ENCODE assay signal across 23 cellular contexts in genomic region chr2:126707941-126708340, GRCh38.
"Had no signal": no experiment of that assay in that cellular context is flagged by ENCODE, and none has a peak within 500 bp of the region (broad histone marks: within the 10 kb centered on the region; RNA-seq: fewer than 3 reads in every experiment).

No MANE protein-coding gene starts in this region.

- H3K27me3 Mint-ChIP-seq: stimulated activated memory B cell treated with anti-CD40 and anti-IgM and Interleukin-4, amounts not matched to agents 10 μg/mL and 1 μg/mL and 100 μg/mL, for 72 hours; stimulated activated naive CD8-positive, alpha-beta T cell treated with anti-CD3 and anti-CD28 coated beads, Interleukin-15, Interleukin-2, amounts not matched to agents 100 ng/mL and 50 ng/mL, for 24 hours had no signal

- H3K27ac Mint-ChIP-seq: memory B cell; natural killer cell treated with Interleukin-12 subunit alpha and Interleukin-12 subunit beta and Interleukin-15 and Interleukin-18, amount 100 ng/mL, for 72 hours; stimulated activated memory B cell treated with anti-CD40 and anti-IgM and Interleukin-4, amounts not matched to agents 10 μg/mL and 1 μg/mL and 100 μg/mL, for 72 hours; stimulated activated naive CD8-positive, alpha-beta T cell treated with anti-CD3 and anti-CD28 coated beads, Interleukin-15, Interleukin-2, amounts not matched to agents 100 ng/mL and 50 ng/mL, for 24 hours had no signal

- H3K4me3 ChIP-seq: colonic mucosa, gastrocnemius medialis, heart right ventricle, left ventricle myocardium inferior, lower lobe of right lung, psoas muscle, spleen, tibial artery, upper lobe of left lung had no signal

- H3K9me3 Mint-ChIP-seq: natural killer cell treated with Interleukin-12 subunit alpha and Interleukin-12 subunit beta and Interleukin-15 and Interleukin-18, amount 100 ng/mL, for 72 hours had no signal

- H3K9me3 ChIP-seq: colonic mucosa, gastrocnemius medialis, heart right ventricle, left ventricle myocardium inferior, lower lobe of right lung, psoas muscle, spleen, tibial artery, upper lobe of left lung had no signal

- H3K27me3 ChIP-seq: colonic mucosa, gastrocnemius medialis, heart right ventricle, spleen, tibial artery, upper lobe of left lung had no signal

- ATAC-seq: gastrocnemius medialis; heart right ventricle; lower lobe of right lung; natural killer cell treated with Interleukin-12 subunit alpha and Interleukin-12 subunit beta and Interleukin-15 and Interleukin-18, amount 100 ng/mL, for 72 hours; psoas muscle; sciatic nerve; stimulated activated memory B cell treated with anti-CD40 and anti-IgM and Interleukin-4, amounts not matched to agents 10 μg/mL and 1 μg/mL and 100 μg/mL, for 72 hours had no signal

- H3K4me1 ChIP-seq: colonic mucosa, parathyroid adenoma, psoas muscle had no signal

- H3K4me3 Mint-ChIP-seq: memory B cell; natural killer cell treated with Interleukin-12 subunit alpha and Interleukin-12 subunit beta and Interleukin-15 and Interleukin-18, amount 100 ng/mL, for 72 hours; stimulated activated memory B cell treated with anti-CD40 and anti-IgM and Interleukin-4, amounts not matched to agents 10 μg/mL and 1 μg/mL and 100 μg/mL, for 72 hours; stimulated activated naive CD8-positive, alpha-beta T cell treated with anti-CD3 and anti-CD28 coated beads, Interleukin-15, Interleukin-2, amounts not matched to agents 100 ng/mL and 50 ng/mL, for 24 hours had no signal

- DNase-seq: colonic mucosa; dermis blood vessel endothelial cell; gastrocnemius medialis; hypothalamus; left ventricle myocardium inferior; lower lobe of right lung; midbrain; occipital lobe; psoas muscle; retina; spleen; stimulated activated CD4-positive, alpha-beta T cell treated with anti-CD3 and anti-CD28 coated beads, Interleukin-15, amount 100 ng/mL, for 24 hours; stimulated activated CD4-positive, alpha-beta T cell treated with anti-CD3 and anti-CD28 coated beads, Interleukin-1b, Interleukin-23, amount 100 ng/mL, for 48 hours; stimulated activated CD4-positive, alpha-beta T cell treated with anti-CD3 and anti-CD28 coated beads, Interleukin-4, amount 100 ng/mL, for 24 hours; tibial artery; upper lobe of left lung had no signal

- H3K36me3 Mint-ChIP-seq: memory B cell; natural killer cell treated with Interleukin-12 subunit alpha and Interleukin-12 subunit beta and Interleukin-15 and Interleukin-18, amount 100 ng/mL, for 72 hours; stimulated activated memory B cell treated with anti-CD40 and anti-IgM and Interleukin-4, amounts not matched to agents 10 μg/mL and 1 μg/mL and 100 μg/mL, for 72 hours had no signal

- H3K36me3 ChIP-seq: colonic mucosa, gastrocnemius medialis, heart right ventricle, left ventricle myocardium inferior, lower lobe of right lung, spleen, tibial artery, upper lobe of left lung had no signal

- H3K27ac ChIP-seq: colonic mucosa, gastrocnemius medialis, heart right ventricle, left ventricle myocardium inferior, lower lobe of right lung, parathyroid adenoma, psoas muscle, spleen, tibial artery, upper lobe of left lung had no signal
